Comparison of ENCODE assay signal across 1 cellular context in the genomic region with DNA sequence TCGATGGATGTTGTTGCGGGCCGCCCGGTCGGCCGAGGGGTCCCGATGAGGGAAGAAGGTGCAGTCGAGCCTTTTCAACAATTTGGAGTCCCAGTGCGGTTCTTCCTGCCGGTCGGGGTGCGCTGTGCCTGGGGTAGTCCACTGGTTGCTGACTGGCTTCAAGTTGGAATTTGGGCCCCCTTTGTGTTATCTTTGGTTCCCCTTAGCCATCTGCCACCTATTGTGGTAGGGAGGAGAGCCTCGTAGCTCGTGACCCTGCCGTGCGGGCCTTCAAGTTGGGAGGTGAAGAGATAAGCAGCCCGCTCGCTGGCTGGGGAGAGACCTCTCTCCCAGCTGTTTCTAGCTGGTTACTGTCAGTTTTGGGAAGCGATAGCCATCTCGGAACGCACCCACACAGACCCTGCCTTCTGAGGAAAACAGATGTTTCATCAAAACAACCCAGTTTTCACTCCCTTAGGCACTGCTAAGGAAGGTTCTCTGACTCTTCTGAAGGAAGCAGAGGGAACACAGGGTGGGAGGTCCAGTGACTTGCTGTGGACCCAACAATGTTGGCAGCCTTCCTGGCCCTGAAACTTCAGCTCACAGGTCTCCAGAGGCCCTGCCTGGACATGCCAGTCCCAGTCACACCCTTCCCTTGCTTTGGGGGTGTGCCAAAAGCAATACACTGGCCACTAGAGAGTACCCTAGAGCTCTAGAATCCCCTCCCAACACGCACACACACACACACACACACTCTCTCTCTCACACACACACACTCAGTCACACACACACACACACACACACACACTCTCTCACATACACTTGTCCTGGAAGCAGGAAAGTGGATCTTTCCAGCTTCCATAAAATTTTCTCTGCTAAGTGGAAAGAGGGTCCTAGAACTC.
A peak's percentile ranks its signal among the peaks of the same experiment; 100 is the strongest.
TF ChIP-seq lines count a peak whose summit lies in the region.

No MANE protein-coding gene starts in this region.

TF ChIP-seq in K562, 482 proteins besides CTCF, POLR2A, EP300 and RAD21 (continued from another document and continues in another):
- TF ChIP-seq, protein P1, sequence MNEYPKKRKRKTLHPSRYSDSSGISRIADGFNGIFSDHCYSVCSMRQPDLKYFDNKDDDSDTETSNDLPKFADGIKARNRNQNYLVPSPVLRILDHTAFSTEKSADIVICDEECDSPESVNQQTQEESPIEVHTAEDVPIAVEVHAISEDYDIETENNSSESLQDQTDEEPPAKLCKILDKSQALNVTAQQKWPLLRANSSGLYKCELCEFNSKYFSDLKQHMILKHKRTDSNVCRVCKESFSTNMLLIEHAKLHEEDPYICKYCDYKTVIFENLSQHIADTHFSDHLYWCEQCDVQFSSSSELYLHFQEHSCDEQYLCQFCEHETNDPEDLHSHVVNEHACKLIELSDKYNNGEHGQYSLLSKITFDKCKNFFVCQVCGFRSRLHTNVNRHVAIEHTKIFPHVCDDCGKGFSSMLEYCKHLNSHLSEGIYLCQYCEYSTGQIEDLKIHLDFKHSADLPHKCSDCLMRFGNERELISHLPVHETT (CRISPR knock-in tag; conservative IDR thresholded peaks at IDR 0.05 in 1 of 2, IDR thresholded peaks at IDR 0.05 in 1 of 2), result peak in 1 of 2 experiments; percentile 49; a peak in 1 of 4 replicates
- TF ChIP-seq, protein P2, sequence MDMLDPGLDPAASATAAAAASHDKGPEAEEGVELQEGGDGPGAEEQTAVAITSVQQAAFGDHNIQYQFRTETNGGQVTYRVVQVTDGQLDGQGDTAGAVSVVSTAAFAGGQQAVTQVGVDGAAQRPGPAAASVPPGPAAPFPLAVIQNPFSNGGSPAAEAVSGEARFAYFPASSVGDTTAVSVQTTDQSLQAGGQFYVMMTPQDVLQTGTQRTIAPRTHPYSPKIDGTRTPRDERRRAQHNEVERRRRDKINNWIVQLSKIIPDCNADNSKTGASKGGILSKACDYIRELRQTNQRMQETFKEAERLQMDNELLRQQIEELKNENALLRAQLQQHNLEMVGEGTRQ (CRISPR knock-in tag; IDR thresholded peaks at IDR 0.05), result no peak
- TF ChIP-seq NONO (IDR thresholded peaks at IDR 0.05; ENCODE audit: low read depth in 2 of 2, low read length in 1 of 2) (0 out of 4 replicates have a peak, but pooled peaks of 1 of the 2 experiments have one; percentile 9), CXXC5 (CRISPR knock-in tag; IDR thresholded peaks at IDR 0.05) (peak; percentile 97), GATA2 (CRISPR knock-in tag; IDR thresholded peaks at IDR 0.05) (peak; percentile 96), ZNF184 (CRISPR knock-in tag; IDR thresholded peaks at IDR 0.05) (no peak), ZC3H11A (IDR thresholded peaks at IDR 0.05; ENCODE audit: low read depth, low read length) (no peak), MECOM (CRISPR knock-in tag; IDR thresholded peaks at IDR 0.05) (0 out of 2 replicates have a peak, but pooled peaks have one; percentile 5), ZC3H4 (CRISPR knock-in tag; IDR thresholded peaks at IDR 0.05; ENCODE audit: borderline replicate concordance) (peak; percentile 68; the same call in 1 of the 2 replicates), YY1 (IDR thresholded peaks at IDR 0.05; ENCODE audit: borderline replicate concordance in 1 of 3, control insufficient read depth in 1 of 3, extremely low read depth in 1 of 3, insufficient read depth in 3 of 3, insufficient read length in 1 of 3, insufficient replicate concordance in 2 of 3, low read depth in 1 of 3, low read length in 2 of 3) (peak in 1 of 3 experiments; percentile 13), OTX1 (CRISPR knock-in tag; IDR thresholded peaks at IDR 0.05) (no peak), SOX6 (IDR thresholded peaks at IDR 0.05) (peak; percentile 91), EHMT2 (IDR thresholded peaks at IDR 0.05) (no peak), SMARCE1 (IDR thresholded peaks at IDR 0.05) (peak; percentile 81; the same call in 1 of the 2 replicates), NR2C2 (CRISPR knock-in tag; IDR thresholded peaks at IDR 0.05) (no peak), NR2C2 (tag; IDR thresholded peaks at IDR 0.05) (peak; percentile 77), ATF1 (CRISPR knock-in tag; IDR thresholded peaks at IDR 0.05) (no peak), ATF1 (tag; IDR thresholded peaks at IDR 0.05) (peak; percentile 51; the same call in 1 of the 2 replicates), NUFIP1 (IDR thresholded peaks at IDR 0.05; ENCODE audit: partially characterized antibody) (no peak), BCL6 (CRISPR knock-in tag; IDR thresholded peaks at IDR 0.05) (no peak), SMAD4 (CRISPR knock-in tag; conservative IDR thresholded peaks at IDR 0.05) (peak; percentile 86), ZNF589 (CRISPR knock-in tag; IDR thresholded peaks at IDR 0.05; ENCODE audit: low read depth) (peak; percentile 44; the same call in 1 of the 2 replicates), DPF2 (IDR thresholded peaks at IDR 0.05) (peak; percentile 85), ARHGAP35 (IDR thresholded peaks at IDR 0.05; ENCODE audit: partially characterized antibody) (peak; percentile 77), RAD51 (IDR thresholded peaks at IDR 0.05; ENCODE audit: borderline replicate concordance, low read depth) (peak; percentile 16; the same call in 1 of the 2 replicates)
- TF ChIP-seq, protein P3, sequence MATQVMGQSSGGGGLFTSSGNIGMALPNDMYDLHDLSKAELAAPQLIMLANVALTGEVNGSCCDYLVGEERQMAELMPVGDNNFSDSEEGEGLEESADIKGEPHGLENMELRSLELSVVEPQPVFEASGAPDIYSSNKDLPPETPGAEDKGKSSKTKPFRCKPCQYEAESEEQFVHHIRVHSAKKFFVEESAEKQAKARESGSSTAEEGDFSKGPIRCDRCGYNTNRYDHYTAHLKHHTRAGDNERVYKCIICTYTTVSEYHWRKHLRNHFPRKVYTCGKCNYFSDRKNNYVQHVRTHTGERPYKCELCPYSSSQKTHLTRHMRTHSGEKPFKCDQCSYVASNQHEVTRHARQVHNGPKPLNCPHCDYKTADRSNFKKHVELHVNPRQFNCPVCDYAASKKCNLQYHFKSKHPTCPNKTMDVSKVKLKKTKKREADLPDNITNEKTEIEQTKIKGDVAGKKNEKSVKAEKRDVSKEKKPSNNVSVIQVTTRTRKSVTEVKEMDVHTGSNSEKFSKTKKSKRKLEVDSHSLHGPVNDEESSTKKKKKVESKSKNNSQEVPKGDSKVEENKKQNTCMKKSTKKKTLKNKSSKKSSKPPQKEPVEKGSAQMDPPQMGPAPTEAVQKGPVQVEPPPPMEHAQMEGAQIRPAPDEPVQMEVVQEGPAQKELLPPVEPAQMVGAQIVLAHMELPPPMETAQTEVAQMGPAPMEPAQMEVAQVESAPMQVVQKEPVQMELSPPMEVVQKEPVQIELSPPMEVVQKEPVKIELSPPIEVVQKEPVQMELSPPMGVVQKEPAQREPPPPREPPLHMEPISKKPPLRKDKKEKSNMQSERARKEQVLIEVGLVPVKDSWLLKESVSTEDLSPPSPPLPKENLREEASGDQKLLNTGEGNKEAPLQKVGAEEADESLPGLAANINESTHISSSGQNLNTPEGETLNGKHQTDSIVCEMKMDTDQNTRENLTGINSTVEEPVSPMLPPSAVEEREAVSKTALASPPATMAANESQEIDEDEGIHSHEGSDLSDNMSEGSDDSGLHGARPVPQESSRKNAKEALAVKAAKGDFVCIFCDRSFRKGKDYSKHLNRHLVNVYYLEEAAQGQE (CRISPR knock-in tag; IDR thresholded peaks at IDR 0.05; ENCODE audit: low read depth), result no peak
- TF ChIP-seq, protein P4, sequence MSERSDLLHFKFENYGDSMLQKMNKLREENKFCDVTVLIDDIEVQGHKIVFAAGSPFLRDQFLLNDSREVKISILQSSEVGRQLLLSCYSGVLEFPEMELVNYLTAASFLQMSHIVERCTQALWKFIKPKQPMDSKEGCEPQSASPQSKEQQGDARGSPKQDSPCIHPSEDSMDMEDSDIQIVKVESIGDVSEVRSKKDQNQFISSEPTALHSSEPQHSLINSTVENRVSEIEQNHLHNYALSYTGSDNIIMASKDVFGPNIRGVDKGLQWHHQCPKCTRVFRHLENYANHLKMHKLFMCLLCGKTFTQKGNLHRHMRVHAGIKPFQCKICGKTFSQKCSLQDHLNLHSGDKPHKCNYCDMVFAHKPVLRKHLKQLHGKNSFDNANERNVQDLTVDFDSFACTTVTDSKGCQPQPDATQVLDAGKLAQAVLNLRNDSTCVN (CRISPR knock-in tag; IDR thresholded peaks at IDR 0.05), result 0 out of 2 replicates have a peak, but pooled peaks have one; percentile 7
- TF ChIP-seq, protein P5, sequence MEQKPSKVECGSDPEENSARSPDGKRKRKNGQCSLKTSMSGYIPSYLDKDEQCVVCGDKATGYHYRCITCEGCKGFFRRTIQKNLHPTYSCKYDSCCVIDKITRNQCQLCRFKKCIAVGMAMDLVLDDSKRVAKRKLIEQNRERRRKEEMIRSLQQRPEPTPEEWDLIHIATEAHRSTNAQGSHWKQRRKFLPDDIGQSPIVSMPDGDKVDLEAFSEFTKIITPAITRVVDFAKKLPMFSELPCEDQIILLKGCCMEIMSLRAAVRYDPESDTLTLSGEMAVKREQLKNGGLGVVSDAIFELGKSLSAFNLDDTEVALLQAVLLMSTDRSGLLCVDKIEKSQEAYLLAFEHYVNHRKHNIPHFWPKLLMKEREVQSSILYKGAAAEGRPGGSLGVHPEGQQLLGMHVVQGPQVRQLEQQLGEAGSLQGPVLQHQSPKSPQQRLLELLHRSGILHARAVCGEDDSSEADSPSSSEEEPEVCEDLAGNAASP (IDR thresholded peaks at IDR 0.05), result no peak
- TF ChIP-seq, protein P6, sequence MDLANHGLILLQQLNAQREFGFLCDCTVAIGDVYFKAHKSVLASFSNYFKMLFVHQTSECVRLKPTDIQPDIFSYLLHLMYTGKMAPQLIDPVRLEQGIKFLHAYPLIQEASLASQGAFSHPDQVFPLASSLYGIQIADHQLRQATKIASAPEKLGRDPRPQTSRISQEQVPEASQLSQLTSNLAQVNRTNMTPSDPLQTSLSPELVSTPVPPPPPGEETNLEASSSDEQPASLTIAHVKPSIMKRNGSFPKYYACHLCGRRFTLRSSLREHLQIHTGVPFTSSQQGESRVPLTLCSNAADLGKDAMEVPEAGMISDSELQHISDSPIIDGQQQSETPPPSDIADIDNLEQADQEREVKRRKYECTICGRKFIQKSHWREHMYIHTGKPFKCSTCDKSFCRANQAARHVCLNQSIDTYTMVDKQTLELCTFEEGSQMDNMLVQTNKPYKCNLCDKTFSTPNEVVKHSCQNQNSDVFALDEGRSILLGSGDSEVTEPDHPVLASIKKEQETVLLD (IDR thresholded peaks at IDR 0.05), result 0 out of 2 replicates have a peak, but pooled peaks have one; percentile 39
- TF ChIP-seq, protein P7, sequence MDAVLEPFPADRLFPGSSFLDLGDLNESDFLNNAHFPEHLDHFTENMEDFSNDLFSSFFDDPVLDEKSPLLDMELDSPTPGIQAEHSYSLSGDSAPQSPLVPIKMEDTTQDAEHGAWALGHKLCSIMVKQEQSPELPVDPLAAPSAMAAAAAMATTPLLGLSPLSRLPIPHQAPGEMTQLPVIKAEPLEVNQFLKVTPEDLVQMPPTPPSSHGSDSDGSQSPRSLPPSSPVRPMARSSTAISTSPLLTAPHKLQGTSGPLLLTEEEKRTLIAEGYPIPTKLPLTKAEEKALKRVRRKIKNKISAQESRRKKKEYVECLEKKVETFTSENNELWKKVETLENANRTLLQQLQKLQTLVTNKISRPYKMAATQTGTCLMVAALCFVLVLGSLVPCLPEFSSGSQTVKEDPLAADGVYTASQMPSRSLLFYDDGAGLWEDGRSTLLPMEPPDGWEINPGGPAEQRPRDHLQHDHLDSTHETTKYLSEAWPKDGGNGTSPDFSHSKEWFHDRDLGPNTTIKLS (IDR thresholded peaks at IDR 0.05; ENCODE audit: borderline replicate concordance, low read depth), result peak; percentile 50; the same call in 1 of the 2 replicates
- TF ChIP-seq, protein P8, sequence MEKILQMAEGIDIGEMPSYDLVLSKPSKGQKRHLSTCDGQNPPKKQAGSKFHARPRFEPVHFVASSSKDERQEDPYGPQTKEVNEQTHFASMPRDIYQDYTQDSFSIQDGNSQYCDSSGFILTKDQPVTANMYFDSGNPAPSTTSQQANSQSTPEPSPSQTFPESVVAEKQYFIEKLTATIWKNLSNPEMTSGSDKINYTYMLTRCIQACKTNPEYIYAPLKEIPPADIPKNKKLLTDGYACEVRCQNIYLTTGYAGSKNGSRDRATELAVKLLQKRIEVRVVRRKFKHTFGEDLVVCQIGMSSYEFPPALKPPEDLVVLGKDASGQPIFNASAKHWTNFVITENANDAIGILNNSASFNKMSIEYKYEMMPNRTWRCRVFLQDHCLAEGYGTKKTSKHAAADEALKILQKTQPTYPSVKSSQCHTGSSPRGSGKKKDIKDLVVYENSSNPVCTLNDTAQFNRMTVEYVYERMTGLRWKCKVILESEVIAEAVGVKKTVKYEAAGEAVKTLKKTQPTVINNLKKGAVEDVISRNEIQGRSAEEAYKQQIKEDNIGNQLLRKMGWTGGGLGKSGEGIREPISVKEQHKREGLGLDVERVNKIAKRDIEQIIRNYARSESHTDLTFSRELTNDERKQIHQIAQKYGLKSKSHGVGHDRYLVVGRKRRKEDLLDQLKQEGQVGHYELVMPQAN (IDR thresholded peaks at IDR 0.05; ENCODE audit: borderline replicate concordance), result peak; percentile 58; the same call in 1 of the 2 replicates
- TF ChIP-seq, protein P9, sequence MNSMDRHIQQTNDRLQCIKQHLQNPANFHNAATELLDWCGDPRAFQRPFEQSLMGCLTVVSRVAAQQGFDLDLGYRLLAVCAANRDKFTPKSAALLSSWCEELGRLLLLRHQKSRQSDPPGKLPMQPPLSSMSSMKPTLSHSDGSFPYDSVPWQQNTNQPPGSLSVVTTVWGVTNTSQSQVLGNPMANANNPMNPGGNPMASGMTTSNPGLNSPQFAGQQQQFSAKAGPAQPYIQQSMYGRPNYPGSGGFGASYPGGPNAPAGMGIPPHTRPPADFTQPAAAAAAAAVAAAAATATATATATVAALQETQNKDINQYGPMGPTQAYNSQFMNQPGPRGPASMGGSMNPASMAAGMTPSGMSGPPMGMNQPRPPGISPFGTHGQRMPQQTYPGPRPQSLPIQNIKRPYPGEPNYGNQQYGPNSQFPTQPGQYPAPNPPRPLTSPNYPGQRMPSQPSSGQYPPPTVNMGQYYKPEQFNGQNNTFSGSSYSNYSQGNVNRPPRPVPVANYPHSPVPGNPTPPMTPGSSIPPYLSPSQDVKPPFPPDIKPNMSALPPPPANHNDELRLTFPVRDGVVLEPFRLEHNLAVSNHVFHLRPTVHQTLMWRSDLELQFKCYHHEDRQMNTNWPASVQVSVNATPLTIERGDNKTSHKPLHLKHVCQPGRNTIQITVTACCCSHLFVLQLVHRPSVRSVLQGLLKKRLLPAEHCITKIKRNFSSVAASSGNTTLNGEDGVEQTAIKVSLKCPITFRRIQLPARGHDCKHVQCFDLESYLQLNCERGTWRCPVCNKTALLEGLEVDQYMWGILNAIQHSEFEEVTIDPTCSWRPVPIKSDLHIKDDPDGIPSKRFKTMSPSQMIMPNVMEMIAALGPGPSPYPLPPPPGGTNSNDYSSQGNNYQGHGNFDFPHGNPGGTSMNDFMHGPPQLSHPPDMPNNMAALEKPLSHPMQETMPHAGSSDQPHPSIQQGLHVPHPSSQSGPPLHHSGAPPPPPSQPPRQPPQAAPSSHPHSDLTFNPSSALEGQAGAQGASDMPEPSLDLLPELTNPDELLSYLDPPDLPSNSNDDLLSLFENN (IDR thresholded peaks at IDR 0.05; ENCODE audit: low read depth in 2 of 2, low read length in 2 of 2), result peak in 1 of 2 experiments; percentile 75; a peak in 2 of 4 replicates
